1 cellular context compared by ENCODE assay signal in genomic region chr2:142596334-142597088, GRCh38.
TF ChIP-seq lines count a peak whose summit lies in the region.

No MANE protein-coding gene starts in this region.

TF ChIP-seq in SK-N-SH treated with all-trans-retinoic acid at 6 μM for 48 hours, 23 proteins besides CTCF, POLR2A, EP300 and RAD21 (continued from another document):
- TF ChIP-seq, protein P1, sequence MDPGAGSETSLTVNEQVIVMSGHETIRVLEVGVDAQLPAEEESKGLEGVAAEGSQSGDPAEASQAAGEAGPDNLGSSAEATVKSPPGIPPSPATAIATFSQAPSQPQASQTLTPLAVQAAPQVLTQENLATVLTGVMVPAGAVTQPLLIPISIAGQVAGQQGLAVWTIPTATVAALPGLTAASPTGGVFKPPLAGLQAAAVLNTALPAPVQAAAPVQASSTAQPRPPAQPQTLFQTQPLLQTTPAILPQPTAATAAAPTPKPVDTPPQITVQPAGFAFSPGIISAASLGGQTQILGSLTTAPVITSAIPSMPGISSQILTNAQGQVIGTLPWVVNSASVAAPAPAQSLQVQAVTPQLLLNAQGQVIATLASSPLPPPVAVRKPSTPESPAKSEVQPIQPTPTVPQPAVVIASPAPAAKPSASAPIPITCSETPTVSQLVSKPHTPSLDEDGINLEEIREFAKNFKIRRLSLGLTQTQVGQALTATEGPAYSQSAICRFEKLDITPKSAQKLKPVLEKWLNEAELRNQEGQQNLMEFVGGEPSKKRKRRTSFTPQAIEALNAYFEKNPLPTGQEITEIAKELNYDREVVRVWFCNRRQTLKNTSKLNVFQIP (CRISPR knock-in tag; IDR thresholded peaks at IDR 0.05; ENCODE audit: borderline replicate concordance, low read depth): no peak
- no peak for TF ChIP-seq CREB5 (CRISPR knock-in tag; IDR thresholded peaks at IDR 0.05; ENCODE audit: low read depth)
- no peak for TF ChIP-seq ZNF8 (CRISPR knock-in tag; IDR thresholded peaks at IDR 0.05)
- TF ChIP-seq, protein P2, sequence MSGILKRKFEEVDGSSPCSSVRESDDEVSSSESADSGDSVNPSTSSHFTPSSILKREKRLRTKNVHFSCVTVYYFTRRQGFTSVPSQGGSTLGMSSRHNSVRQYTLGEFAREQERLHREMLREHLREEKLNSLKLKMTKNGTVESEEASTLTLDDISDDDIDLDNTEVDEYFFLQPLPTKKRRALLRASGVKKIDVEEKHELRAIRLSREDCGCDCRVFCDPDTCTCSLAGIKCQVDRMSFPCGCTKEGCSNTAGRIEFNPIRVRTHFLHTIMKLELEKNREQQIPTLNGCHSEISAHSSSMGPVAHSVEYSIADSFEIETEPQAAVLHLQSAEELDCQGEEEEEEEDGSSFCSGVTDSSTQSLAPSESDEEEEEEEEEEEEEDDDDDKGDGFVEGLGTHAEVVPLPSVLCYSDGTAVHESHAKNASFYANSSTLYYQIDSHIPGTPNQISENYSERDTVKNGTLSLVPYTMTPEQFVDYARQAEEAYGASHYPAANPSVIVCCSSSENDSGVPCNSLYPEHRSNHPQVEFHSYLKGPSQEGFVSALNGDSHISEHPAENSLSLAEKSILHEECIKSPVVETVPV (CRISPR knock-in tag; IDR thresholded peaks at IDR 0.05): no peak
- no peak for TF ChIP-seq PPARA (CRISPR knock-in tag; IDR thresholded peaks at IDR 0.05; ENCODE audit: borderline replicate concordance)
- TF ChIP-seq OSR1 (CRISPR knock-in tag; IDR thresholded peaks at IDR 0.05): no peak
- TF ChIP-seq TOX (CRISPR knock-in tag; IDR thresholded peaks at IDR 0.05; ENCODE audit: borderline replicate concordance): no peak
- no peak for TF ChIP-seq SNAI2 (CRISPR knock-in tag; IDR thresholded peaks at IDR 0.05)
- TF ChIP-seq ZFP30 (CRISPR knock-in tag; IDR thresholded peaks at IDR 0.05): no peak
- TF ChIP-seq RARB (CRISPR knock-in tag; IDR thresholded peaks at IDR 0.05): no peak
- TF ChIP-seq ZFP3 (CRISPR knock-in tag; IDR thresholded peaks at IDR 0.05): no peak
- no peak for TF ChIP-seq ISL1 (CRISPR knock-in tag; IDR thresholded peaks at IDR 0.05)
- TF ChIP-seq, protein P3, sequence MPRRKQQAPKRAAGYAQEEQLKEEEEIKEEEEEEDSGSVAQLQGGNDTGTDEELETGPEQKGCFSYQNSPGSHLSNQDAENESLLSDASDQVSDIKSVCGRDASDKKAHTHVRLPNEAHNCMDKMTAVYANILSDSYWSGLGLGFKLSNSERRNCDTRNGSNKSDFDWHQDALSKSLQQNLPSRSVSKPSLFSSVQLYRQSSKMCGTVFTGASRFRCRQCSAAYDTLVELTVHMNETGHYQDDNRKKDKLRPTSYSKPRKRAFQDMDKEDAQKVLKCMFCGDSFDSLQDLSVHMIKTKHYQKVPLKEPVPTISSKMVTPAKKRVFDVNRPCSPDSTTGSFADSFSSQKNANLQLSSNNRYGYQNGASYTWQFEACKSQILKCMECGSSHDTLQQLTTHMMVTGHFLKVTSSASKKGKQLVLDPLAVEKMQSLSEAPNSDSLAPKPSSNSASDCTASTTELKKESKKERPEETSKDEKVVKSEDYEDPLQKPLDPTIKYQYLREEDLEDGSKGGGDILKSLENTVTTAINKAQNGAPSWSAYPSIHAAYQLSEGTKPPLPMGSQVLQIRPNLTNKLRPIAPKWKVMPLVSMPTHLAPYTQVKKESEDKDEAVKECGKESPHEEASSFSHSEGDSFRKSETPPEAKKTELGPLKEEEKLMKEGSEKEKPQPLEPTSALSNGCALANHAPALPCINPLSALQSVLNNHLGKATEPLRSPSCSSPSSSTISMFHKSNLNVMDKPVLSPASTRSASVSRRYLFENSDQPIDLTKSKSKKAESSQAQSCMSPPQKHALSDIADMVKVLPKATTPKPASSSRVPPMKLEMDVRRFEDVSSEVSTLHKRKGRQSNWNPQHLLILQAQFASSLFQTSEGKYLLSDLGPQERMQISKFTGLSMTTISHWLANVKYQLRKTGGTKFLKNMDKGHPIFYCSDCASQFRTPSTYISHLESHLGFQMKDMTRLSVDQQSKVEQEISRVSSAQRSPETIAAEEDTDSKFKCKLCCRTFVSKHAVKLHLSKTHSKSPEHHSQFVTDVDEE (CRISPR knock-in tag; IDR thresholded peaks at IDR 0.05): no peak
- TF ChIP-seq BACH2 (CRISPR knock-in tag; IDR thresholded peaks at IDR 0.05; ENCODE audit: borderline replicate concordance): no peak
- TF ChIP-seq CSDC2 (CRISPR knock-in tag; IDR thresholded peaks at IDR 0.05): no peak
TF ChIP-seq in SK-N-SH treated with all-trans-retinoic acid at 6 μM for 48 hours: peak in this region for 0.
